ENCODE assay signal across 27 cellular contexts in the genomic region with DNA sequence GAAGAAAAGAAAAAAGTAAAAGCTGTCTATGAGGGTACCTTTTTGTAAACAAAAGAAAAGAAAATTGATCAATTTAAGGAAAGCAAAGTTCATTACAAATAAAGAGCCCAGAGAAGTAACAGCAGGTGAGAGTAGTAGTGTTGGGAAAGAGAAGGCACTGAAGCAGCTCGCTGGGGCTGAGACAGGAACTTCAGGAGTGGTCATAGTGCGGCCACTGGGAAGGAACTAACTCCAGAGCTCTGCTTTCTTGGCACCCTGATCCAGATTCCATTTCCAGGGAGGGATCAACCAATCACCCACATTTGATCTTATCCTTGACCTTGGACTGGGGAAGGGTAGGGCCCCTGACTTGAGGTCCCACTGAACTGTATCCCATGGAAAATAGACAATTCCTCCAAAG.
"Had no signal": no experiment of that assay in that cellular context is flagged by ENCODE, and none has a peak within 500 bp of the region (broad histone marks: within the 10 kb centered on the region; RNA-seq: fewer than 3 reads in every experiment).

No MANE protein-coding gene starts in this region.

- H3K36me3 ChIP-seq: ascending aorta, cardiac muscle cell had no signal

- H3K4me1 ChIP-seq: ascending aorta had no signal

- H3K9me3 ChIP-seq: ascending aorta had no signal

- DNase-seq: activated B cell treated with CpG ODN at 0.5 μM for 24 hours; activated CD4-positive, alpha-beta memory T cell treated with anti-CD3 and anti-CD28 coated beads, Interleukin-2, amount 10 ng/mL, durations not matched to agents 7 days and 5 days; activated CD4-positive, alpha-beta T cell treated with anti-CD3 and anti-CD28 coated beads for 4 hours; activated CD4-positive, alpha-beta T cell treated with anti-CD3 and anti-CD28 coated beads, Interleukin-2, amount 10 ng/mL, durations not matched to agents 7 days and 5 days; activated CD4-positive, alpha-beta T cell treated with anti-CD3 and anti-CD28 coated beads, Interleukin-2, amount 50 U/mL, for 48 hours; activated CD4-positive, CD25-positive, alpha-beta regulatory T cell treated with anti-CD3 and anti-CD28 coated beads, Interleukin-2, amount 50 U/mL, for 72 hours; activated CD8-positive, alpha-beta memory T cell treated with anti-CD3 and anti-CD28 coated beads for 24 hours; activated CD8-positive, alpha-beta memory T cell treated with anti-CD3 and anti-CD28 coated beads, Interleukin-2, amount 10 ng/mL, durations not matched to agents 7 days and 5 days; activated CD8-positive, alpha-beta memory T cell treated with anti-CD3 and anti-CD28 coated beads, Interleukin-2, amount 50 U/mL, for 48 hours; activated CD8-positive, alpha-beta T cell treated with anti-CD3 and anti-CD28 coated beads, Interleukin-2, amount 10 ng/mL, durations not matched to agents 7 days and 5 days; activated effector memory CD4-positive, alpha-beta T cell treated with Interleukin-2 at 50 U/mL for 16 hours; activated gamma-delta T cell; activated naive CD4-positive, alpha-beta T cell treated with anti-CD3 and anti-CD28 coated beads, Interleukin-2, amount 10 ng/mL, durations not matched to agents 7 days and 5 days; activated naive CD4-positive, alpha-beta T cell treated with Interleukin-2 at 50 U/mL for 16 hours; activated naive CD8-positive, alpha-beta T cell treated with anti-CD3 and anti-CD28 coated beads, Interleukin-2, amount 10 ng/mL, durations not matched to agents 7 days and 5 days; activated naive CD8-positive, alpha-beta T cell treated with anti-CD3 and anti-CD28 coated beads, Interleukin-2, amount 50 U/mL, for 24 hours; activated T-cell treated with anti-CD3 and anti-CD28 coated beads, Interleukin-2, amount 50 U/mL, for 24 hours; activated T-cell treated with anti-CD3 and anti-CD28 coated beads, Interleukin-2, amount 50 U/mL, for 48 hours; amygdala; anterior cingulate cortex; cerebellar nuclear complex; T-helper 1 cell; T-helper 2 cell; T-helper 9 cell had no signal

- H3K4me3 ChIP-seq: ascending aorta, cardiac muscle cell had no signal

- H3K27ac ChIP-seq: ascending aorta, cardiac muscle cell, VCaP had no signal

- H3K27me3 ChIP-seq: ascending aorta, cardiac muscle cell had no signal
